Comparison of ENCODE assay signal across 25 cellular contexts in genomic region chr9:120741701-120742100, GRCh38.
"Had no signal": no experiment of that assay in that cellular context is flagged by ENCODE, and none has a peak within 500 bp of the region (broad histone marks: within the 10 kb centered on the region; RNA-seq: fewer than 3 reads in every experiment).

No MANE protein-coding gene starts in this region.

- H3K9me3 Mint-ChIP-seq: natural killer cell had no signal

- ATAC-seq: gastroesophageal sphincter, left cardiac atrium, natural killer cell, right cardiac atrium had no signal

- H3K4me3 ChIP-seq: esophagus muscularis mucosa, gastroesophageal sphincter, left ventricle myocardium inferior, lower lobe of right lung, ovary, suprapubic skin, tibial artery, upper lobe of left lung, uterus had no signal

- H3K4me3 Mint-ChIP-seq: endodermal cell, memory B cell, mesothelial cell of epicardium, natural killer cell, neural crest cell had no signal

- H3K36me3 Mint-ChIP-seq: memory B cell, natural killer cell had no signal

- H3K27me3 ChIP-seq: esophagus muscularis mucosa, gastroesophageal sphincter, ovary, suprapubic skin, tibial artery, upper lobe of left lung, uterus had no signal

- H3K4me1 Mint-ChIP-seq: memory B cell, mesothelial cell of epicardium, natural killer cell had no signal

- H3K4me1 ChIP-seq: esophagus muscularis mucosa, gastroesophageal sphincter, left ventricle myocardium inferior, lower lobe of right lung, suprapubic skin, tibial artery, uterus had no signal

- H3K36me3 ChIP-seq: esophagus muscularis mucosa, gastroesophageal sphincter, left ventricle myocardium inferior, lower lobe of right lung, ovary, suprapubic skin, tibial artery, upper lobe of left lung, uterus had no signal

- H3K27ac Mint-ChIP-seq: endodermal cell, memory B cell, mesothelial cell of epicardium, natural killer cell had no signal

- DNase-seq: effector CD4-positive, alpha-beta T cell; endodermal cell; foreskin fibroblast; glutamatergic neuron; kidney; left cardiac atrium; left ventricle myocardium inferior; lower lobe of right lung; natural killer cell; nucleus accumbens; ovary; right cardiac atrium; small intestine; stimulated activated CD4-positive, alpha-beta T cell treated with anti-CD3 and anti-CD28 coated beads, Interleukin-12 subunit alpha, Interleukin-12 subunit beta, amount 100 ng/mL, for 4 hours; stimulated activated naive CD4-positive, alpha-beta T cell; tibial artery; upper lobe of left lung; uterus had no signal

- H3K27me3 Mint-ChIP-seq: memory B cell had no signal

- H3K9me3 ChIP-seq: esophagus muscularis mucosa, gastroesophageal sphincter, left ventricle myocardium inferior, lower lobe of right lung, ovary, suprapubic skin, tibial artery, upper lobe of left lung, uterus had no signal

- FAIRE-seq: colon, kidney, small intestine had no signal

- H3K27ac ChIP-seq: esophagus muscularis mucosa, gastroesophageal sphincter, left ventricle myocardium inferior, lower lobe of right lung, ovary, suprapubic skin, tibial artery, upper lobe of left lung, uterus had no signal
